8 cellular contexts compared by ENCODE assay signal in the genomic region with DNA sequence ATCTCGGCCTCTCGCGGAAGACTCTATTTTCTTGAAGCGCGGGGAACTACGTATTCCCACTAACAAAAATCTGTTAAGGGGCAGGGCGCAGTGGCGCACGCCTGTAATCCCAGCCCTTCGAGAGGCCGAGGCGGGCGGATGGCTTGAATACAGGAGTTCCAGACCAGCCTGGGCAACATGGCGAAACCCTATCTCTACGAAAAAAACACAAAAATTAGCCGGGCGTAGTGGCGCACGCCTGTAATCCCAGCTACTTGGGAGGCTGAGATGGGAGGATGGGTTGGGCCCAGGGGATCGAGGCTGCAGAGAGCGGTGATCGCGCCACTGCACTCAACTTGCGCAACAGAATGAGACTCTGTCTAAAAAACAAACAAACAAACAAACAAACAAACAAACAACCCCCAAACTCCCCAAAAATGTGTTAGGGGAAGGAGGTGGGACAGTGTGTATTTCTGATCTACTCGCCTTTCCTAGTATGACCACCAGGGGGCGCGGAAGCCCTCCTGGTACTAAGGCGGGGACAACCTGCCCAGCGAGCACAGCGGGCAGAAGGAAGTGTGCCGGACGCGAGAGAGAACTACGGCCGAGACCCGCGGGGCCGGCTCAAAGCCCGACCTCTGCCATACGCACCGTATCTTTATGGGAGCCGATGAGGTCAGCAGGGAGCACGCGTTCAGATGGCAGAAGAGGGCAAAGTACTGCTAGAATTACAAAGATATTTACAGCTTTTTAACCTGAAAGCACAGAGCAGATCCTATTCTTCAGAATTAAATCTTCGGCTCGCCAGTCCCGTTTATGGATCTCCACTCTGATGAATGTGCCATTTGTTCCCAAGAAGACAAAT.
DNase-seq lines count a peak whose midpoint lies in the region; ATAC-seq and TF ChIP-seq lines count a peak whose summit lies in the region.

No MANE protein-coding gene starts in this region.

- peak; percentile 91 for TF ChIP-seq CTCF in GM12873 (IDR thresholded peaks at IDR 0.05; ENCODE audit: insufficient read depth, low read depth, low read length, missing control alignments)
- TF ChIP-seq CTCF in retinal pigment epithelial cell (conservative IDR thresholded peaks at IDR 0.05; ENCODE audit: low read depth, low read length), result peak; percentile 88

- H3K4me3 ChIP-seq in retinal pigment epithelial cell (ENCODE audit: low read length), result peak overlapping the region; percentile 74

- peak; percentile 77 for DNase-seq in NCI-H1105 (lab: John Stamatoyannopoulos, UW)
- peak; percentile 61 to 75 (median 72) for DNase-seq in T-helper 2 cell
- peak in 57 of 58 donors; percentile 13 to 91 (median 69) for DNase-seq in anterior cingulate cortex (lab: John Stamatoyannopoulos, UW)
- peak; percentile 84 for DNase-seq in hepatic stellate cell (ENCODE audit: low spot score)
- DNase-seq in retinal pigment epithelial cell (ENCODE audit: low read depth), result no peak
- DNase-seq in cortex of kidney (lab: John Stamatoyannopoulos, UW), result no peak

- peak; percentile 79 for ATAC-seq in HG02623 (IDR thresholded peaks at IDR 0.05; ENCODE audit: unreplicated experiment)

Comparison
In these comparisons a context has a peak if more than half of its experiments do, and no peak if none do; other contexts are left out.
1. DNase-seq: peak in NCI-H1105 (single experiment), T-helper 2 cell (5 of 5), anterior cingulate cortex (57 of 58) and hepatic stellate cell (single experiment); none in retinal pigment epithelial cell (single experiment) and cortex of kidney (single experiment).